1 cellular context compared by ENCODE assay signal in genomic region chr1:153973071-153973470, GRCh38.
TF ChIP-seq lines count a peak whose summit lies in the region.

No MANE protein-coding gene starts in this region.

TF ChIP-seq in HEK293, 187 proteins besides CTCF, POLR2A, EP300 and RAD21:
- TF ChIP-seq ZNF529 (tag by site-specific recombination; IDR thresholded peaks at IDR 0.05; ENCODE audit: insufficient replicate concordance) = no peak
- TF ChIP-seq AEBP2 (tag by site-specific recombination; IDR thresholded peaks at IDR 0.05; ENCODE audit: borderline replicate concordance) = no peak
- TF ChIP-seq ZNF600 (tag by site-specific recombination; IDR thresholded peaks at IDR 0.05) = 0 out of 2 replicates have a peak, but pooled peaks have one; percentile 45
- no peak for TF ChIP-seq SCRT1 (tag by site-specific recombination; IDR thresholded peaks at IDR 0.05; ENCODE audit: borderline replicate concordance)
